Comparison of ENCODE assay signal across 1 cellular context in genomic region chr20:21713901-21714296, GRCh38.
TF ChIP-seq lines count a peak whose summit lies in the region.

No MANE protein-coding gene starts in this region.

TF ChIP-seq in HepG2, 621 proteins besides CTCF, POLR2A, EP300 and RAD21:
- TF ChIP-seq CENPX (CRISPR knock-in tag; IDR thresholded peaks at IDR 0.05) = no peak
- TF ChIP-seq ZNF724P (CRISPR knock-in tag; IDR thresholded peaks at IDR 0.05; ENCODE audit: borderline replicate concordance) = no peak
- TF ChIP-seq E2F1 (CRISPR knock-in tag; IDR thresholded peaks at IDR 0.05) = no peak
- peak; percentile 30 for TF ChIP-seq TAF15 (IDR thresholded peaks at IDR 0.05; ENCODE audit: low read depth, low read length, poor library complexity, severe bottlenecking)
